8 cellular contexts compared by ENCODE assay signal in the genomic region with DNA sequence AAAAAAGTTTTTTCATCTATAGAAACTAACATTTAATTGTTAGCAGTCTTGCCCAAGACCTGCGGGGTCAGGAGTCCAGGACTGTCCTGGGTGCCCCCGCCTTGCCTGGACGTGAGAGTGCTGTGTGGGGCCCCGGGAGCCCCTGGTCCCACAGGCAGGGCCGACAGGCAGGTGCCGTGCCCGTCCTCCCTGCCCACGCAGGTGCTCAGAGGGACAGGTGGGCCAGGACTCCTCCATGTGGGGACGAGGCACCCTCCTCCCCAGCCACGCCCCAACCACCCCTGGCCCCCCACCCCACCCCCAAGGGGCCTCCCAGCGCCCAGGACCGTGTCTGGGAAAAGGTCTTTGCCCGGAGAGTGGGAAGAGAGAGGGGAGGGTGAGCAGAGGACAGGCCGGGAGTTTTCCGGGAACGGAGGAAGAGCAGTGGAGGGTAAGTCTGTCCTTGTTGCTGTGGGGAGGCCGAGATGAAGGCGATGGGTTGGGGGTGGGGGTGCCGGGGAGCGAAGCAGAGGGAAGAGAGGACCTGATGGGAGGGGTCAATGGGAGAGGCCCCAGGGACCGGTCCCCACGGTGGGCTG. TPM values are rescaled to one million over a fixed set of nuclear protein-coding genes. Genes with fewer than 3 reads are reported as not detected.
A peak's percentile ranks its signal among the peaks of the same experiment; 100 is the strongest.
DNase-seq lines count a peak whose midpoint lies in the region; ATAC-seq and TF ChIP-seq lines count a peak whose summit lies in the region.

No MANE protein-coding gene starts in this region.

- H3K36me3 ChIP-seq in kidney epithelial cell (ENCODE audit: control insufficient read depth, insufficient read depth, low read length), result no peaks in the 10 kb centered on the region
- H3K36me3 ChIP-seq in thoracic aorta, result no peaks in the 10 kb centered on the region

- H3K36me3 Mint-ChIP-seq in activated naive CD8-positive, alpha-beta T cell treated with anti-CD3 and anti-CD28 coated beads, Interleukin-2, amount 50 U/mL, for 24 hours (ENCODE audit: low read depth), result no peaks in the 10 kb centered on the region

- peaks cover 12% of the 10 kb centered on the region for H3K4me1 Mint-ChIP-seq in activated naive CD8-positive, alpha-beta T cell treated with anti-CD3 and anti-CD28 coated beads, Interleukin-2, amount 50 U/mL, for 24 hours

- no peak for ATAC-seq in activated naive CD8-positive, alpha-beta T cell treated with anti-CD3 and anti-CD28 coated beads, Interleukin-2, amount 50 U/mL, for 24 hours
- ATAC-seq in thoracic aorta (ENCODE audit: insufficient number of reproducible peaks, low FRiP score, low read depth), result no peak
- ATAC-seq in GM18505 (IDR thresholded peaks at IDR 0.05; ENCODE audit: unreplicated experiment), result no peak

- DNase-seq in NCI-H2196 (lab: John Stamatoyannopoulos, UW; ENCODE audit: unreplicated experiment) (peak; percentile 46), NCI-H2196 treated with DMSO at 0.1 percent for 48 hours (lab: John Stamatoyannopoulos, UW; ENCODE audit: unreplicated experiment) (no peak), kidney epithelial cell (ENCODE audit: low read depth) (no peak), thoracic aorta (ENCODE audit: low spot score) (no peak), NAMALWA (ENCODE audit: low spot score) (no peak), NCI-H226 (no peak)
- no peak for DNase-seq in activated naive CD8-positive, alpha-beta T cell treated with anti-CD3 and anti-CD28 coated beads, Interleukin-2, amount 50 U/mL, for 24 hours

- H3K9me3 ChIP-seq in thoracic aorta, result no peaks in the 10 kb centered on the region

- no peaks in the 10 kb centered on the region for H3K27me3 ChIP-seq in kidney epithelial cell (ENCODE audit: control insufficient read depth, insufficient read depth, low read length)
- no peaks in the 10 kb centered on the region for H3K27me3 ChIP-seq in thoracic aorta (replicated peaks; ENCODE audit: insufficient read depth)

- peak overlapping the region; percentile 46 for H3K27ac Mint-ChIP-seq in activated naive CD8-positive, alpha-beta T cell treated with anti-CD3 and anti-CD28 coated beads, Interleukin-2, amount 50 U/mL, for 24 hours

- H3K27me3 Mint-ChIP-seq in activated naive CD8-positive, alpha-beta T cell treated with anti-CD3 and anti-CD28 coated beads, Interleukin-2, amount 50 U/mL, for 24 hours, result no peaks in the 10 kb centered on the region

- peak overlapping the region; percentile 75 for H3K4me3 Mint-ChIP-seq in activated naive CD8-positive, alpha-beta T cell treated with anti-CD3 and anti-CD28 coated beads, Interleukin-2, amount 50 U/mL, for 24 hours

- peaks cover 11 to 26% of the 10 kb centered on the region in 2 donors for H3K4me1 ChIP-seq in thoracic aorta (ENCODE audit: control insufficient read depth in 1 of 2, low read depth in 2 of 2)

- H3K9me3 Mint-ChIP-seq in activated naive CD8-positive, alpha-beta T cell treated with anti-CD3 and anti-CD28 coated beads, Interleukin-2, amount 50 U/mL, for 24 hours, result no peaks in the 10 kb centered on the region

- peak overlapping the region; percentile 73 to 78 for H3K27ac ChIP-seq in thoracic aorta

- peak overlapping the region; percentile 63 for H3K4me3 ChIP-seq in kidney epithelial cell (ENCODE audit: low read depth, low read length)
- H3K4me3 ChIP-seq in thoracic aorta, result peak overlapping the region; percentile 78

- TF ChIP-seq POLR2A in GM18505 (IDR thresholded peaks at IDR 0.05; ENCODE audit: borderline replicate concordance, extremely low read depth, insufficient read depth, insufficient read length), result no peak

- TF ChIP-seq CTCF in kidney epithelial cell (IDR thresholded peaks at IDR 0.05; ENCODE audit: insufficient read depth, low read length, poor library complexity, severe bottlenecking) (no peak), thoracic aorta (IDR thresholded peaks at IDR 0.05) (no peak)

RNA-seq across cellular contexts. Expression of gene LCN12, which starts 2.7 kb away (rescaled TPM):
- total RNA-seq in kidney epithelial cell (1.2 TPM in 1 of 2 replicates, not detected in the other), thoracic aorta (under 1 TPM in 1 of 2 donors, not detected in 1; 0.27 TPM)

RNA-seq across cellular contexts. Expression of gene C8G, which starts 4.3 kb away (rescaled TPM):
- not detected in 2 replicates for total RNA-seq in kidney epithelial cell
- not detected for total RNA-seq in thoracic aorta

RNA-seq across cellular contexts. Expression of gene FBXW5, which starts 4.8 kb away (rescaled TPM):
- total RNA-seq in kidney epithelial cell (174 and 222 TPM in 2 replicates), thoracic aorta (100 to 1,000 TPM; 176 to 383 TPM)

RNA-seq across cellular contexts. Expression of gene PTGDS, which starts 28.0 kb away (rescaled TPM):
- total RNA-seq in kidney epithelial cell, result 2.0 and 3.8 TPM in 2 replicates
- total RNA-seq in thoracic aorta, result 10 to 100 TPM; 66.1 to 89.5 TPM

RNA-seq across cellular contexts. Expression of gene LCNL1, which starts 33.5 kb away (rescaled TPM):
- total RNA-seq in kidney epithelial cell (not detected in 2 replicates), thoracic aorta (not detected)
